27 cellular contexts compared by ENCODE assay signal in the genomic region with DNA sequence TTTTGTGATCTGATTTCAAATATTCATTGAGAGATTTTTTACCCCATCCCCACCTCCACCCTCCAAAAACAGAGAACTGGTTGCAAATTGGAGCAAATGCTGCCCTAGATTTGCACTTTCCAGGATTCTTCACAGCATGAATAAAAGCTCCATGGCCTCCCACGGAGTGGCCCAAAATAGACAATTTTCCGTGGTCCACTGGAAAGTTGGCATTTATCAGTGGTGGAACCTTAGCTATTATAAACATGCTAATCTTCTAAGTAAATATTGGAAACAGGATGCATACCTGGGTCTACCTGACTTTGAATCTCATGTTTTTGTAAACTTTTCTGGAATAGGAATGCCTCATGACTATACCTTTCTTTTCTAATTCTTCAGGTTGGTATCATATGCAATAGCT.
"Had no signal": no experiment of that assay in that cellular context is flagged by ENCODE, and none has a peak within 500 bp of the region (broad histone marks: within the 10 kb centered on the region; RNA-seq: fewer than 3 reads in every experiment).

No MANE protein-coding gene starts in this region.

- H3K27ac ChIP-seq: stomach, suprapubic skin, testis, thoracic aorta, thyroid gland, tibial artery, tibial nerve, transverse colon, upper lobe of left lung, upper lobe of right lung, uterus, vagina had no signal

- H3K9me3 ChIP-seq: stomach, suprapubic skin, testis, thoracic aorta, thyroid gland, tibial artery, tibial nerve, transverse colon, upper lobe of left lung, upper lobe of right lung, uterus, vagina had no signal

- H3K36me3 ChIP-seq: stomach, suprapubic skin, thoracic aorta, thyroid gland, tibial artery, tibial nerve, transverse colon, upper lobe of left lung, upper lobe of right lung, uterus, vagina had no signal

- H3K4me1 ChIP-seq: testis, thyroid gland, transverse colon, upper lobe of left lung, upper lobe of right lung, uterus, vagina had no signal

- H3K4me3 ChIP-seq: stomach, suprapubic skin, testis, thoracic aorta, thyroid gland, tibial artery, tibial nerve, transverse colon, upper lobe of left lung, upper lobe of right lung, uterus, vagina had no signal

- DNase-seq: stimulated activated CD4-positive, alpha-beta T cell treated with anti-CD3 and anti-CD28 coated beads, Interleukin-2, amount 100 ng/mL, for 48 hours; stimulated activated CD4-positive, alpha-beta T cell treated with anti-CD3 and anti-CD28 coated beads, Interleukin-4, amount 100 ng/mL, for 1 hour; stimulated activated CD4-positive, alpha-beta T cell treated with anti-CD3 and anti-CD28 coated beads, Interleukin-4, amount 100 ng/mL, for 24 hours; stimulated activated CD4-positive, alpha-beta T cell treated with anti-CD3 and anti-CD28 coated beads, Interleukin-4, amount 100 ng/mL, for 4 hours; stimulated activated CD8-positive, alpha-beta memory T cell treated with anti-CD3 and anti-CD28 coated beads, Interleukin-4, amount 100 ng/mL, for 48 hours; stimulated activated naive B cell treated with anti-CD40 and anti-IgM and Interleukin-4, amounts not matched to agents 10 μg/mL and 1 μg/mL and 100 μg/mL, for 72 hours; stimulated activated naive CD4-positive, alpha-beta T cell; stimulated activated naive CD4-positive, alpha-beta T cell treated with Interleukin-2 at 50 U/mL for 16 hours; stimulated activated naive CD8-positive, alpha-beta T cell treated with anti-CD3 and anti-CD28 coated beads, Interleukin-15, amount 100 ng/mL, for 72 hours; stimulated activated naive CD8-positive, alpha-beta T cell treated with anti-CD3 and anti-CD28 coated beads, Interleukin-15, Interleukin-2, amounts not matched to agents 100 U/mL and 50 U/mL, for 24 hours; stomach; substantia nigra; testis; thyroid gland; tibial artery; transverse colon; trophoblast cell; upper lobe of left lung; upper lobe of right lung; uterus had no signal

- H3K27me3 ChIP-seq: stomach, suprapubic skin, testis, thyroid gland, tibial artery, tibial nerve, transverse colon, upper lobe of left lung, upper lobe of right lung, uterus, vagina had no signal

- FAIRE-seq: urothelium cell line had no signal

- ATAC-seq: stimulated activated effector memory CD8-positive, alpha-beta T cell treated with anti-CD3 and anti-CD28 coated beads, Interleukin-12 subunit alpha, Interleukin-12 subunit beta, amount 100 ng/mL, for 72 hours; stimulated activated memory B cell treated with anti-CD40 and anti-IgM and Interleukin-4, amounts not matched to agents 10 μg/mL and 1 μg/mL and 100 μg/mL, for 72 hours; stimulated activated naive B cell treated with anti-CD40 and anti-IgM and Interleukin-4, amounts not matched to agents 10 μg/mL and 1 μg/mL and 100 μg/mL, for 72 hours; stimulated activated naive CD8-positive, alpha-beta T cell treated with anti-CD3 and anti-CD28 coated beads, Interleukin-15, amount 100 ng/mL, for 72 hours; stimulated activated naive CD8-positive, alpha-beta T cell treated with anti-CD3 and anti-CD28 coated beads, Interleukin-15, Interleukin-2, amounts not matched to agents 100 U/mL and 50 U/mL, for 24 hours; upper lobe of right lung had no signal
